Comparison of ENCODE assay signal across 14 cellular contexts in the genomic region with DNA sequence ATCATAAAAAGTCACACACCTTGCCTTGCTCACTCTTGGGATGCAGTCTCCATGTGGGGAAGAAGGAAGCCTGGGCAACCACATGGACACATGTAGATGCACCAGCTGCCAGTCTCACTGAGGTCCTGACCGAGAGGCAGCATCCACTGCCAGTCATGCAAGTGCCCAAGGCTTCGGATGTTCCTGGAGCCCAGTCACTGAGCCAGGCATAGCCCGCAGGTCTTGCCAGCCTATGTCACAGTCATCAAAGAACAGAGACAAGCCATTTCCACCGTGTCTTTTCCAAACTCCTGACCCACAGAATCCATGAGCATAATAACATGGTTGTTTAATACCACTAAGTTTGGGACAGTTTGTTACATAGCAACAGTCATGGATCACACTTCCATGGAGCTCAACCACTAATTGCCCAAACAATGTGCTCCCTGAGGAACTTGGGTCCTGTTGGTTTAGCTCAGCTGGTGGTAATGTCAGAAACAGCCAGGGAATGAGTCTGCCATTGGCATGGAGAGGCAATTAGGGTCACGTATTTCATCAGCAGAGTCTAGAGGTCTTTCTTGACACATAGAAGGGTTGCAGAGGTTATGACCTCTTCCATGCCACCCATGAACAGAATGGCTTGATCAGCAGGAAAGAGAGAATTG. TPM values are rescaled to one million over a fixed set of nuclear protein-coding genes. Genes with fewer than 3 reads are reported as not detected.
A peak's percentile ranks its signal among the peaks of the same experiment; 100 is the strongest.
DNase-seq lines count a peak whose midpoint lies in the region; ATAC-seq and TF ChIP-seq lines count a peak whose summit lies in the region.
"Had no signal": no experiment of that assay in that cellular context is flagged by ENCODE, and none has a peak within 500 bp of the region (broad histone marks: within the 10 kb centered on the region; RNA-seq: fewer than 3 reads in every experiment).

No MANE protein-coding gene starts in this region.

- H3K9me3 Mint-ChIP-seq in chondrocyte (ENCODE audit: low read depth), result no peaks in the 10 kb centered on the region
- H3K9me3 Mint-ChIP-seq: naive thymus-derived CD8-positive, alpha-beta T cell had no signal

- H3K4me1 ChIP-seq in GM23248 (ENCODE audit: insufficient read depth), result peaks cover 42% of the 10 kb centered on the region
- H3K4me1 ChIP-seq in skeletal muscle satellite cell (ENCODE audit: control insufficient read depth, insufficient read depth, low read length), result peaks cover 96% of the 10 kb centered on the region
- peaks cover 7% of the 10 kb centered on the region; the same call in 1 of the 2 replicates for H3K4me1 ChIP-seq in BE2C

- no peak overlapping the region for H2AFZ ChIP-seq in GM23248

- H3K4me1 Mint-ChIP-seq in chondrocyte (ENCODE audit: low read depth), result peaks cover 91% of the 10 kb centered on the region
- H3K4me1 Mint-ChIP-seq: naive thymus-derived CD8-positive, alpha-beta T cell had no signal

- no peak overlapping the region for H3K4me3 Mint-ChIP-seq in chondrocyte (ENCODE audit: unreplicated experiment)
- H3K4me3 Mint-ChIP-seq: naive thymus-derived CD8-positive, alpha-beta T cell had no signal

- DNase-seq in GM23248 (peak; percentile 31), chondrocyte (ENCODE audit: low spot score) (no peak), BE2C (no peak), DMS153 treated with DMSO at 0.1 percent for 48 hours (lab: John Stamatoyannopoulos, UW; ENCODE audit: unreplicated experiment) (no peak)
- no peak for DNase-seq in activated CD4-positive, CD25-positive, alpha-beta regulatory T cell (lab: John Stamatoyannopoulos, UW)
- DNase-seq: activated effector memory CD4-positive, alpha-beta T cell treated with Interleukin-2 at 50 U/mL for 16 hours; effector CD4-positive, alpha-beta T cell; naive thymus-derived CD8-positive, alpha-beta T cell; NK-92 treated with Interleukin-12 subunit alpha and Interleukin-12 subunit beta, amount 100 ng/mL, for 24 hours; stimulated activated naive CD8-positive, alpha-beta T cell treated with anti-CD3 and anti-CD28 coated beads, Interleukin-15, Interleukin-2, amounts not matched to agents 100 U/mL and 50 U/mL, for 24 hours had no signal

- H3K4me3 ChIP-seq in GM23248 (no peak overlapping the region), skeletal muscle satellite cell (ENCODE audit: low read length) (peak overlapping the region; percentile 41), BE2C (ENCODE audit: low read depth, low read length) (no peak overlapping the region)
- H3K4me3 ChIP-seq: SK-N-MC had no signal

- TF ChIP-seq CTCF in chondrocyte (IDR thresholded peaks at IDR 0.05) (no peak), BE2C (IDR thresholded peaks at IDR 0.05; ENCODE audit: low read depth, low read length) (no peak)

- H3K79me2 ChIP-seq in GM23248 (ENCODE audit: insufficient read depth), result peaks cover 100% of the 10 kb centered on the region

- ATAC-seq in HG02852 (IDR thresholded peaks at IDR 0.05; ENCODE audit: unreplicated experiment), result no peak
- ATAC-seq: naive thymus-derived CD8-positive, alpha-beta T cell; stimulated activated naive CD8-positive, alpha-beta T cell treated with anti-CD3 and anti-CD28 coated beads, Interleukin-15, Interleukin-2, amounts not matched to agents 100 U/mL and 50 U/mL, for 24 hours had no signal

- H3K27me3 ChIP-seq in GM23248 (replicated peaks; ENCODE audit: insufficient read depth), result no peaks in the 10 kb centered on the region
- H3K27me3 ChIP-seq in layer of hippocampus (ENCODE audit: control insufficient read depth, insufficient read depth, low read length), result no peaks in the 10 kb centered on the region
- H3K27me3 ChIP-seq in skeletal muscle satellite cell (ENCODE audit: control insufficient read depth, insufficient read depth, low read length), result no peaks in the 10 kb centered on the region
- no peaks in the 10 kb centered on the region for H3K27me3 ChIP-seq in BE2C

- H4K20me1 ChIP-seq in GM23248 (ENCODE audit: insufficient read depth), result no peaks in the 10 kb centered on the region

- H3K36me3 Mint-ChIP-seq in chondrocyte (ENCODE audit: low read depth), result peaks cover 3% of the 10 kb centered on the region
- H3K36me3 Mint-ChIP-seq: naive thymus-derived CD8-positive, alpha-beta T cell had no signal

- H3K4me2 ChIP-seq in GM23248 (ENCODE audit: unreplicated experiment) (no peak overlapping the region), skeletal muscle satellite cell (ENCODE audit: low read length) (peak overlapping the region; percentile 22)

- no peak overlapping the region for H3K27ac ChIP-seq in GM23248
- peak overlapping the region; percentile 42 for H3K27ac ChIP-seq in layer of hippocampus (ENCODE audit: low read depth, low read length)

- H3K27ac Mint-ChIP-seq in chondrocyte (ENCODE audit: unreplicated experiment), result peak overlapping the region; percentile 80
- H3K27ac Mint-ChIP-seq: naive thymus-derived CD8-positive, alpha-beta T cell had no signal

- H3K36me3 ChIP-seq in GM23248 (ENCODE audit: low read depth) (peaks cover 7% of the 10 kb centered on the region; the same call in 1 of the 2 replicates), skeletal muscle satellite cell (ENCODE audit: insufficient read depth, low read length) (peaks cover 55% of the 10 kb centered on the region), BE2C (no peaks in the 10 kb centered on the region)

- no peaks in the 10 kb centered on the region for H3K9me2 ChIP-seq in GM23248 (ENCODE audit: insufficient read depth)

- in situ Hi-C loops in GM23248 (cut with MboI), result no loop called here

- H3K9ac ChIP-seq in GM23248 (no peak overlapping the region), skeletal muscle satellite cell (ENCODE audit: low read depth, low read length) (peak overlapping the region; percentile 58)

- H3K9me3 ChIP-seq in GM23248 (ENCODE audit: low read depth) (no peaks in the 10 kb centered on the region), skeletal muscle satellite cell (replicated peaks; ENCODE audit: low read length) (no peaks in the 10 kb centered on the region), BE2C (no peaks in the 10 kb centered on the region)

- no peaks in the 10 kb centered on the region for H3K27me3 Mint-ChIP-seq in chondrocyte (ENCODE audit: low read depth)

- H3F3A ChIP-seq in GM23248 (ENCODE audit: insufficient read depth), result peaks cover 22% of the 10 kb centered on the region

- 95 to 97% methylated on average over 5 of the region's 5 CpGs for WGBS in GM23248 (ENCODE audit: low coverage in 1 of 2, low lambda C conversion rate in 2 of 2, missing lambda C conversion rate in 2 of 2), 2 experiments

RNA-seq across cellular contexts. Expression of a gene that starts 21.5 kb away (rescaled TPM):
- 13.4 and 16.6 TPM in 2 replicates for total RNA-seq in GM23248 (2014; rRNA removed; shearing (Covaris generic))
- polyA plus RNA-seq in GM23248 (2016; fragmentation: Nextera tagmentation; extraction: Ambion mirVana), result 13.2 and 13.8 TPM in 2 replicates
- 37.6 to 57.8 TPM (median 41.0 TPM) in 3 replicates for total RNA-seq in chondrocyte
- total RNA-seq in skeletal muscle satellite cell (2012; rRNA removed), result 19.5 and 35.4 TPM in 2 replicates
- 12.0 TPM for polyA plus RNA-seq in BE2C (2012; ENCODE audit: insufficient read depth, insufficient read length, low read depth)
- total RNA-seq: naive thymus-derived CD8-positive, alpha-beta T cell had no signal
- polyA plus RNA-seq: naive thymus-derived CD8-positive, alpha-beta T cell had no signal
